In genomic region chr9:137948642-137949041, GRCh38 we compare ENCODE assay signal across 2 cellular contexts.
A peak's percentile ranks its signal among the peaks of the same experiment; 100 is the strongest.
TF ChIP-seq lines count a peak whose summit lies in the region.

No MANE protein-coding gene starts in this region.

TF ChIP-seq in HepG2, 621 proteins besides CTCF, POLR2A, EP300 and RAD21:
- no peak for TF ChIP-seq NR2F1 (CRISPR knock-in tag; IDR thresholded peaks at IDR 0.05)
- TF ChIP-seq MNT (IDR thresholded peaks at IDR 0.05) = peak; percentile 18; the same call in 1 of the 2 replicates
- TF ChIP-seq NONO (IDR thresholded peaks at IDR 0.05) = 0 out of 2 replicates have a peak, but pooled peaks have one; percentile 3
- no peak for TF ChIP-seq NONO (CRISPR knock-in tag; conservative IDR thresholded peaks at IDR 0.05)

TF ChIP-seq in H1, 55 proteins besides CTCF, POLR2A, EP300 and RAD21:
- no peak for TF ChIP-seq ASH2L (IDR thresholded peaks at IDR 0.05; ENCODE audit: low read length)
- TF ChIP-seq SP2 (IDR thresholded peaks at IDR 0.05; ENCODE audit: low read length) = no peak
- no peak for TF ChIP-seq KDM5A (IDR thresholded peaks at IDR 0.05; ENCODE audit: low read length)
- TF ChIP-seq RFX5 (IDR thresholded peaks at IDR 0.05; ENCODE audit: borderline replicate concordance, low read depth, low read length) = no peak
- TF ChIP-seq BACH1 (IDR thresholded peaks at IDR 0.05; ENCODE audit: low read length) = no peak
- TF ChIP-seq CBX5 (IDR thresholded peaks at IDR 0.05; ENCODE audit: low read depth, low read length) = no peak
- no peak for TF ChIP-seq FOSL1 (IDR thresholded peaks at IDR 0.05; ENCODE audit: insufficient read depth, low read depth, low read length)
- TF ChIP-seq POLR2AphosphoS5 (IDR thresholded peaks at IDR 0.05; ENCODE audit: low read depth, low read length) = no peak
- TF ChIP-seq TEAD4 (IDR thresholded peaks at IDR 0.05; ENCODE audit: low read depth, low read length) = no peak
- TF ChIP-seq, protein P1, sequence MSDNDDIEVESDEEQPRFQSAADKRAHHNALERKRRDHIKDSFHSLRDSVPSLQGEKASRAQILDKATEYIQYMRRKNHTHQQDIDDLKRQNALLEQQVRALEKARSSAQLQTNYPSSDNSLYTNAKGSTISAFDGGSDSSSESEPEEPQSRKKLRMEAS (IDR thresholded peaks at IDR 0.05) = no peak
- TF ChIP-seq CHD1 (IDR thresholded peaks at IDR 0.05; ENCODE audit: low read depth, low read length) = no peak
- no peak for TF ChIP-seq ATF3 (IDR thresholded peaks at IDR 0.05; ENCODE audit: insufficient read depth, low read depth, low read length)
- TF ChIP-seq SIRT6 (IDR thresholded peaks at IDR 0.05; ENCODE audit: low read length) = no peak
- TF ChIP-seq TAF7 (optimal IDR thresholded peaks at IDR 0.05; ENCODE audit: borderline replicate concordance, low read depth, low read length) = no peak
- no peak for TF ChIP-seq HDAC6 (IDR thresholded peaks at IDR 0.05; ENCODE audit: low read depth, low read length)
- TF ChIP-seq GTF2F1 (IDR thresholded peaks at IDR 0.05; ENCODE audit: borderline replicate concordance, low read depth, low read length) = no peak
- TF ChIP-seq CTBP2 (IDR thresholded peaks at IDR 0.05; ENCODE audit: borderline replicate concordance, insufficient read depth, insufficient read length, low read length) = no peak
- TF ChIP-seq GABPA (IDR thresholded peaks at IDR 0.05; ENCODE audit: borderline replicate concordance, insufficient read depth, low read length) = no peak
- no peak for TF ChIP-seq RNF2 (IDR thresholded peaks at IDR 0.05; ENCODE audit: borderline replicate concordance, low read depth, low read length, missing control alignments, poor library complexity, severe bottlenecking)
